In genomic region chr21:33643658-33644311, GRCh38 we compare ENCODE assay signal across 8 cellular contexts. TPM values are rescaled to one million over a fixed set of nuclear protein-coding genes. Genes with fewer than 3 reads are reported as not detected.
DNase-seq lines count a peak whose midpoint lies in the region; ATAC-seq and TF ChIP-seq lines count a peak whose summit lies in the region.

No MANE protein-coding gene starts in this region.

- H3K4me1 Mint-ChIP-seq in activated naive CD8-positive, alpha-beta T cell treated with anti-CD3 and anti-CD28 coated beads, Interleukin-2, amount 10 ng/mL, durations not matched to agents 7 days and 5 days = peaks cover 14% of the 10 kb centered on the region
- H3K4me1 Mint-ChIP-seq in immature natural killer cell = peaks cover 15 to 27% of the 10 kb centered on the region in 2 donors

- no peaks in the 10 kb centered on the region for H3K9me3 Mint-ChIP-seq in activated naive CD8-positive, alpha-beta T cell treated with anti-CD3 and anti-CD28 coated beads, Interleukin-2, amount 10 ng/mL, durations not matched to agents 7 days and 5 days
- no peaks in the 10 kb centered on the region for H3K9me3 Mint-ChIP-seq in immature natural killer cell

- H3K4me3 Mint-ChIP-seq in activated naive CD8-positive, alpha-beta T cell treated with anti-CD3 and anti-CD28 coated beads, Interleukin-2, amount 10 ng/mL, durations not matched to agents 7 days and 5 days = peak overlapping the region; percentile 83
- peak overlapping the region; percentile 83 to 90 (median 87) for H3K4me3 Mint-ChIP-seq in immature natural killer cell

- no peak overlapping the region for H3K27ac Mint-ChIP-seq in activated naive CD8-positive, alpha-beta T cell treated with anti-CD3 and anti-CD28 coated beads, Interleukin-2, amount 10 ng/mL, durations not matched to agents 7 days and 5 days
- no peak overlapping the region for H3K27ac Mint-ChIP-seq in immature natural killer cell

- POLR2A ChIA-PET in activated naive CD8-positive, alpha-beta T cell treated with anti-CD3 and anti-CD28 coated beads, Interleukin-2, amount 10 ng/mL, durations not matched to agents 7 days and 5 days (lab: Charles Lee) = no interaction called here

- peaks cover 30% of the 10 kb centered on the region for H3K27me3 Mint-ChIP-seq in activated naive CD8-positive, alpha-beta T cell treated with anti-CD3 and anti-CD28 coated beads, Interleukin-2, amount 10 ng/mL, durations not matched to agents 7 days and 5 days
- H3K27me3 Mint-ChIP-seq in immature natural killer cell (ENCODE audit: low read depth in 3 of 3) = peaks cover 5 to 21% (median 7%) of the 10 kb centered on the region in 3 donors

- H3K27ac ChIP-seq in HL-60 (replicated peaks) (no peak overlapping the region), subcutaneous abdominal adipose tissue (ENCODE audit: low read depth, low read length) (peak overlapping the region; percentile 82)

- no peak for TF ChIP-seq CTCF in HL-60 (IDR thresholded peaks at IDR 0.05; ENCODE audit: insufficient read depth, low read length)

- H3K4me3 ChIP-seq in HL-60 (replicated peaks; ENCODE audit: insufficient read depth, low read length) (peak overlapping the region; percentile 95), subcutaneous abdominal adipose tissue (ENCODE audit: low read depth in 1 of 5, low read length in 5 of 5) (peak overlapping the region; percentile 87 to 94 (median 94))

- no peaks in the 10 kb centered on the region for H3K9me3 ChIP-seq in subcutaneous abdominal adipose tissue (ENCODE audit: control insufficient read depth in 5 of 5, low read length in 5 of 5)

- DNase-seq in AG08395 (ENCODE audit: low spot score) (peak; percentile 10), HL-60 (ENCODE audit: low read depth in 1 of 2, low spot score in 1 of 2) (no peak), immature natural killer cell (no peak), hippocampal formation (lab: John Stamatoyannopoulos, UW) (no peak)
- no peak for DNase-seq in activated naive CD8-positive, alpha-beta T cell treated with anti-CD3 and anti-CD28 coated beads, Interleukin-2, amount 10 ng/mL, durations not matched to agents 7 days and 5 days

- ATAC-seq in activated naive CD8-positive, alpha-beta T cell treated with anti-CD3 and anti-CD28 coated beads, Interleukin-2, amount 10 ng/mL, durations not matched to agents 7 days and 5 days (ENCODE audit: low read depth) = no peak
- ATAC-seq in HG02610 (IDR thresholded peaks at IDR 0.05; ENCODE audit: unreplicated experiment) (no peak), HG02981 (IDR thresholded peaks at IDR 0.05; ENCODE audit: unreplicated experiment) (no peak)

- H3K36me3 ChIP-seq in subcutaneous abdominal adipose tissue (ENCODE audit: control insufficient read depth in 5 of 5, insufficient read depth in 5 of 5, low read length in 5 of 5) = no peaks in the 10 kb centered on the region

- H3K27me3 ChIP-seq in HL-60 (ENCODE audit: insufficient read depth, poor library complexity, severe bottlenecking) (no peaks in the 10 kb centered on the region), subcutaneous abdominal adipose tissue (ENCODE audit: control insufficient read depth in 5 of 5, insufficient read depth in 4 of 5, low read length in 5 of 5) (no peaks in the 10 kb centered on the region)

- H3K4me1 ChIP-seq in subcutaneous abdominal adipose tissue (ENCODE audit: control insufficient read depth in 5 of 5, insufficient read depth in 5 of 5, low read length in 5 of 5) = peaks cover 5 to 62% (median 58%) of the 10 kb centered on the region in 5 donors

- H3K9ac ChIP-seq in subcutaneous abdominal adipose tissue (ENCODE audit: low read length in 5 of 5) = peak overlapping the region; percentile 40 to 93 (median 84)

- H3K36me3 Mint-ChIP-seq in activated naive CD8-positive, alpha-beta T cell treated with anti-CD3 and anti-CD28 coated beads, Interleukin-2, amount 10 ng/mL, durations not matched to agents 7 days and 5 days = peaks cover under 1% of the 10 kb centered on the region
- no peaks in the 10 kb centered on the region for H3K36me3 Mint-ChIP-seq in immature natural killer cell

RNA-seq across cellular contexts. Expression of gene ITSN1, which starts 1.5 kb away (rescaled TPM):
- 1 to 10 TPM; 2.3 to 4.6 TPM for total RNA-seq in activated naive CD8-positive, alpha-beta T cell treated with anti-CD3 and anti-CD28 coated beads, Interleukin-2, amount 10 ng/mL, durations not matched to agents 7 days and 5 days
- under 1 TPM in 2 of 3 donors, not detected in 1; 0.50 to 0.57 TPM for polyA plus RNA-seq in immature natural killer cell

RNA-seq across cellular contexts. Expression of gene CRYZL1, which starts 2.2 kb away (rescaled TPM):
- 10 to 100 TPM; 39.2 to 45.7 TPM for total RNA-seq in activated naive CD8-positive, alpha-beta T cell treated with anti-CD3 and anti-CD28 coated beads, Interleukin-2, amount 10 ng/mL, durations not matched to agents 7 days and 5 days
- polyA plus RNA-seq in immature natural killer cell = 10 to 100 TPM; 28.8 to 50.2 (median 29.6) TPM

RNA-seq across cellular contexts. Expression of gene DONSON, which starts 55.3 kb away (rescaled TPM):
- total RNA-seq in activated naive CD8-positive, alpha-beta T cell treated with anti-CD3 and anti-CD28 coated beads, Interleukin-2, amount 10 ng/mL, durations not matched to agents 7 days and 5 days = 10 to 100 TPM; 29.0 to 33.6 TPM
- polyA plus RNA-seq in immature natural killer cell = 1 to 10 TPM; 2.3 to 3.7 (median 3.2) TPM
